Comparison of ENCODE assay signal across 1 cellular context in genomic region chr6:21101694-21102093, GRCh38.
TF ChIP-seq lines count a peak whose summit lies in the region.

No MANE protein-coding gene starts in this region.

TF ChIP-seq in K562, 482 proteins besides CTCF, POLR2A, EP300 and RAD21 (continued from another document and continues in another):
- TF ChIP-seq REST (CRISPR knock-in tag; IDR thresholded peaks at IDR 0.05; ENCODE audit: low read depth) = no peak
- TF ChIP-seq PATZ1 (CRISPR knock-in tag; IDR thresholded peaks at IDR 0.05; ENCODE audit: borderline replicate concordance) = no peak
- no peak for TF ChIP-seq SNRNP70 (optimal IDR thresholded peaks at IDR 0.05; ENCODE audit: low read depth, low read length)
- no peak for TF ChIP-seq ZHX1 (conservative IDR thresholded peaks at IDR 0.05; ENCODE audit: low read length)
- TF ChIP-seq EP400 (IDR thresholded peaks at IDR 0.05) = no peak
- TF ChIP-seq MXD1 (CRISPR knock-in tag; IDR thresholded peaks at IDR 0.05; ENCODE audit: borderline replicate concordance, poor library complexity, severe bottlenecking) = no peak
- TF ChIP-seq ZNF124 (CRISPR knock-in tag; IDR thresholded peaks at IDR 0.05) = no peak
- TF ChIP-seq FOSL1 (tag; conservative IDR thresholded peaks at IDR 0.05) = no peak
- no peak for TF ChIP-seq ZNF280B (CRISPR knock-in tag; IDR thresholded peaks at IDR 0.05)
- no peak for TF ChIP-seq ZNF3 (CRISPR knock-in tag; IDR thresholded peaks at IDR 0.05)
- TF ChIP-seq DMBX1 (CRISPR knock-in tag; IDR thresholded peaks at IDR 0.05; ENCODE audit: borderline replicate concordance) = peak; percentile 49; the same call in 1 of the 2 replicates
- TF ChIP-seq SMARCA4 (IDR thresholded peaks at IDR 0.05) = peak; percentile 77
- TF ChIP-seq HINFP (tag; conservative IDR thresholded peaks at IDR 0.05; ENCODE audit: low read depth) = no peak
- TF ChIP-seq PHF20 (IDR thresholded peaks at IDR 0.05; ENCODE audit: partially characterized antibody) = no peak
- TF ChIP-seq ZNF584 (CRISPR knock-in tag; IDR thresholded peaks at IDR 0.05; ENCODE audit: low read depth) = no peak
- no peak for TF ChIP-seq KLF1 (tag; IDR thresholded peaks at IDR 0.05)
- peak; percentile 78 for TF ChIP-seq GATA2 (CRISPR knock-in tag; IDR thresholded peaks at IDR 0.05)
- no peak for TF ChIP-seq FOXJ2 (tag; IDR thresholded peaks at IDR 0.05)
- peak; percentile 81 for TF ChIP-seq NFIC (IDR thresholded peaks at IDR 0.05)
- TF ChIP-seq ZNF384 (IDR thresholded peaks at IDR 0.05; ENCODE audit: low read depth, low read length) = peak; percentile 30; the same call in 1 of the 2 replicates
- peak; percentile 97 for TF ChIP-seq TEAD4 (IDR thresholded peaks at IDR 0.05; ENCODE audit: low read length)
- no peak for TF ChIP-seq TEAD4 (CRISPR knock-in tag; IDR thresholded peaks at IDR 0.05; ENCODE audit: borderline replicate concordance)
- TF ChIP-seq EWSR1 (IDR thresholded peaks at IDR 0.05; ENCODE audit: borderline replicate concordance, low read depth, partially characterized antibody) = no peak
- TF ChIP-seq ZNF507 (tag; conservative IDR thresholded peaks at IDR 0.05) = no peak
- TF ChIP-seq POLR2AphosphoS5 (IDR thresholded peaks at IDR 0.05; ENCODE audit: control insufficient read depth, insufficient read depth, low read depth, low read length) = peak; percentile 86
- TF ChIP-seq ZNF639 (CRISPR knock-in tag; conservative IDR thresholded peaks at IDR 0.05 in 1 of 2, IDR thresholded peaks at IDR 0.05 in 1 of 2) = no peak
- TF ChIP-seq ZNF444 (CRISPR knock-in tag; IDR thresholded peaks at IDR 0.05) = no peak
- TF ChIP-seq ZBTB11 (CRISPR knock-in tag; IDR thresholded peaks at IDR 0.05) = no peak
- peak; percentile 95 for TF ChIP-seq CBFA2T2 (conservative IDR thresholded peaks at IDR 0.05)
- no peak for TF ChIP-seq HDAC2 (IDR thresholded peaks at IDR 0.05)
- TF ChIP-seq KDM1A (IDR thresholded peaks at IDR 0.05) = peak; percentile 43 to 55; a peak in 2 of 4 replicates
- peak; percentile 92 to 93 for TF ChIP-seq TRIM24 (IDR thresholded peaks at IDR 0.05)
- TF ChIP-seq ATF3 (IDR thresholded peaks at IDR 0.05) = no peak
- no peak for TF ChIP-seq ATF3 (CRISPR knock-in tag; conservative IDR thresholded peaks at IDR 0.05)
- TF ChIP-seq NFE2 (IDR thresholded peaks at IDR 0.05; ENCODE audit: low read depth) = no peak
- no peak for TF ChIP-seq PHTF2 (CRISPR knock-in tag; IDR thresholded peaks at IDR 0.05)
- no peak for TF ChIP-seq ZNF184 (CRISPR knock-in tag; IDR thresholded peaks at IDR 0.05)
- no peak for TF ChIP-seq ZNF778 (CRISPR knock-in tag; IDR thresholded peaks at IDR 0.05)
- TF ChIP-seq SPI1 (IDR thresholded peaks at IDR 0.05; ENCODE audit: borderline replicate concordance, low read depth, low read length) = no peak
- TF ChIP-seq NEUROD1 (IDR thresholded peaks at IDR 0.05; ENCODE audit: borderline replicate concordance, low read depth, low read length, partially characterized antibody) = no peak
- no peak for TF ChIP-seq ATF7 (IDR thresholded peaks at IDR 0.05)
- TF ChIP-seq XRCC3 (IDR thresholded peaks at IDR 0.05) = no peak
- peak; percentile 46 for TF ChIP-seq MEIS2 (IDR thresholded peaks at IDR 0.05; ENCODE audit: partially characterized antibody)
- peak; percentile 79 for TF ChIP-seq SMAD4 (CRISPR knock-in tag; conservative IDR thresholded peaks at IDR 0.05)
- no peak for TF ChIP-seq RAD51 (IDR thresholded peaks at IDR 0.05; ENCODE audit: borderline replicate concordance, low read depth)
- no peak for TF ChIP-seq TARDBP (IDR thresholded peaks at IDR 0.05)
- TF ChIP-seq PRMT5 (CRISPR knock-in tag; IDR thresholded peaks at IDR 0.05) = no peak
- TF ChIP-seq ZBTB5 (IDR thresholded peaks at IDR 0.05) = no peak
- TF ChIP-seq MTA2 (IDR thresholded peaks at IDR 0.05; ENCODE audit: low read depth) = peak; percentile 92
